Comparison of ENCODE assay signal across 1 cellular context in the genomic region with DNA sequence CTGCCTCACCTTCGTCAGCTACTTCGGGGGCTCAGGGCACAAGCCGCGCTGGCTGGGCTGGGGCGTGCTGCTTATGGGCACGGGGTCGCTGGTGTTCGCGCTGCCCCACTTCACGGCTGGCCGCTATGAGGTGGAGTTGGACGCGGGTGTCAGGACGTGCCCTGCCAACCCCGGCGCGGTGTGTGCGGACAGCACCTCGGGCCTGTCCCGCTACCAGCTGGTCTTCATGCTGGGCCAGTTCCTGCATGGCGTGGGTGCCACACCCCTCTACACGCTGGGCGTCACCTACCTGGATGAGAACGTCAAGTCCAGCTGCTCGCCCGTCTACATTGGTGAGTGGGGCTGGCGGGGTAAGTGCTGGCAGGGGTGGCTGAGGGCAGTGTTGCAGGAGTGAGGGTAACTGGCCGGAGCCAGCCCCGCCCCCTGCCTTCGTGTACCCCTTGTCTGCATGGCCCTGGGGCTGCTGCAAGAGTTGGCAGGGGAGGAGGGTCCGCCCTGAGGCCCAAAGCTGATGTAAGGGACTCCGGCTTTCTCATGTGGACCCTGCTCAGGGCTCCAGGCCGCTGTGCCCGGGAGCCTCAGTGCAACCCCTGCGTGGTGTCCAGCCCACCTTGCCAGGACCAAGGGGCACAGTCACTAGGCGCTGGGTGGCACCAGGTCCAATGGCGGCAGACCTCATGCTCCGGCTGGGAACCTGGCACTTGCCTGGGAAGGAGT.
A peak's percentile ranks its signal among the peaks of the same experiment; 100 is the strongest.
TF ChIP-seq lines count a peak whose summit lies in the region.

No MANE protein-coding gene starts in this region.

TF ChIP-seq in HepG2, 621 proteins besides CTCF, POLR2A, EP300 and RAD21 (continues in another document):
- TF ChIP-seq ARNT (IDR thresholded peaks at IDR 0.05), result no peak
- no peak for TF ChIP-seq NBN (conservative IDR thresholded peaks at IDR 0.05)
- no peak for TF ChIP-seq JARID2 (CRISPR knock-in tag; IDR thresholded peaks at IDR 0.05; ENCODE audit: insufficient replicate concordance)
- TF ChIP-seq SMAD9 (CRISPR knock-in tag; IDR thresholded peaks at IDR 0.05), result no peak
- no peak for TF ChIP-seq SP5 (CRISPR knock-in tag; IDR thresholded peaks at IDR 0.05; ENCODE audit: borderline replicate concordance, low read depth)
- no peak for TF ChIP-seq ZNF747 (CRISPR knock-in tag; IDR thresholded peaks at IDR 0.05; ENCODE audit: borderline replicate concordance)
- TF ChIP-seq ZNF343 (CRISPR knock-in tag; IDR thresholded peaks at IDR 0.05), result no peak
- no peak for TF ChIP-seq DR1 (CRISPR knock-in tag; IDR thresholded peaks at IDR 0.05)
- TF ChIP-seq ZGPAT (CRISPR knock-in tag; IDR thresholded peaks at IDR 0.05), result no peak
- peak; percentile 33; the same call in 1 of the 2 replicates for TF ChIP-seq REXO4 (CRISPR knock-in tag; IDR thresholded peaks at IDR 0.05; ENCODE audit: borderline replicate concordance)
- no peak for TF ChIP-seq THYN1 (CRISPR knock-in tag; IDR thresholded peaks at IDR 0.05; ENCODE audit: borderline replicate concordance, low read depth)
- no peak for TF ChIP-seq PITX1 (CRISPR knock-in tag; IDR thresholded peaks at IDR 0.05)
- TF ChIP-seq ZNF460 (CRISPR knock-in tag; IDR thresholded peaks at IDR 0.05; ENCODE audit: borderline replicate concordance), result no peak
- no peak for TF ChIP-seq ATF2 (CRISPR knock-in tag; IDR thresholded peaks at IDR 0.05)
- TF ChIP-seq KLF12 (CRISPR knock-in tag; IDR thresholded peaks at IDR 0.05; ENCODE audit: borderline replicate concordance), result no peak
- TF ChIP-seq ZIK1 (CRISPR knock-in tag; IDR thresholded peaks at IDR 0.05; ENCODE audit: borderline replicate concordance, low read depth), result no peak
- no peak for TF ChIP-seq PHF5A (CRISPR knock-in tag; IDR thresholded peaks at IDR 0.05; ENCODE audit: low read depth, unreplicated experiment)
- TF ChIP-seq ZSCAN21 (CRISPR knock-in tag; IDR thresholded peaks at IDR 0.05; ENCODE audit: borderline replicate concordance), result 0 out of 2 replicates have a peak, but pooled peaks have one; percentile 2
- TF ChIP-seq HNRNPL (IDR thresholded peaks at IDR 0.05; ENCODE audit: low read depth, low read length), result peak; percentile 4; the same call in 1 of the 2 replicates
- TF ChIP-seq CBX1 (IDR thresholded peaks at IDR 0.05; ENCODE audit: low read depth), result no peak
- TF ChIP-seq ZNF383 (CRISPR knock-in tag; IDR thresholded peaks at IDR 0.05; ENCODE audit: borderline replicate concordance), result no peak
- no peak for TF ChIP-seq SRSF9 (IDR thresholded peaks at IDR 0.05; ENCODE audit: borderline replicate concordance, insufficient read depth, low read depth, low read length, poor library complexity, severe bottlenecking)
- no peak for TF ChIP-seq ZNF335 (CRISPR knock-in tag; IDR thresholded peaks at IDR 0.05)
- TF ChIP-seq, protein P1, sequence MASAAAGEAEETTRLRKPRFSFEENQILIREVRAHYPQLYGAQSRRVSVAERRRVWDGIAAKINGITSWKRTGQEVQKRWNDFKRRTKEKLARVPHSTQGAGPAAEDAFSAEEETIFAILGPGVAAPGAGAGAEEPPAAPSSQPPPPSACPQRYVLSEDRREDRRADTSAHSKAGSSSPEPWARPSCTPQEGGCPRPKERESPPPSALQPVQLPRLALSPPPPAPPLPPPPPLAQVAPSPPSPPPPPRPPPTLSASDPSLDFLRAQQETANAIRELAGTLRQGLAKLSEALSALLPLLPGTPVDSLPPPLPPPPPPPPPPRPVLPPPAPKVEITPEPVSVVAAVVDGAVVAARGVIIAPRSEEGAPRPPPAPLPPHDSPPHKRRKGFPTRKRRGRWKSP (CRISPR knock-in tag; IDR thresholded peaks at IDR 0.05), result no peak
- no peak for TF ChIP-seq MBD4 (IDR thresholded peaks at IDR 0.05; ENCODE audit: borderline replicate concordance, low read length)
- TF ChIP-seq RXRB (CRISPR knock-in tag; IDR thresholded peaks at IDR 0.05; ENCODE audit: borderline replicate concordance), result no peak
- no peak for TF ChIP-seq CSRNP1 (CRISPR knock-in tag; IDR thresholded peaks at IDR 0.05)
- TF ChIP-seq NFKB2 (CRISPR knock-in tag; IDR thresholded peaks at IDR 0.05; ENCODE audit: borderline replicate concordance), result no peak
- TF ChIP-seq, protein P2, sequence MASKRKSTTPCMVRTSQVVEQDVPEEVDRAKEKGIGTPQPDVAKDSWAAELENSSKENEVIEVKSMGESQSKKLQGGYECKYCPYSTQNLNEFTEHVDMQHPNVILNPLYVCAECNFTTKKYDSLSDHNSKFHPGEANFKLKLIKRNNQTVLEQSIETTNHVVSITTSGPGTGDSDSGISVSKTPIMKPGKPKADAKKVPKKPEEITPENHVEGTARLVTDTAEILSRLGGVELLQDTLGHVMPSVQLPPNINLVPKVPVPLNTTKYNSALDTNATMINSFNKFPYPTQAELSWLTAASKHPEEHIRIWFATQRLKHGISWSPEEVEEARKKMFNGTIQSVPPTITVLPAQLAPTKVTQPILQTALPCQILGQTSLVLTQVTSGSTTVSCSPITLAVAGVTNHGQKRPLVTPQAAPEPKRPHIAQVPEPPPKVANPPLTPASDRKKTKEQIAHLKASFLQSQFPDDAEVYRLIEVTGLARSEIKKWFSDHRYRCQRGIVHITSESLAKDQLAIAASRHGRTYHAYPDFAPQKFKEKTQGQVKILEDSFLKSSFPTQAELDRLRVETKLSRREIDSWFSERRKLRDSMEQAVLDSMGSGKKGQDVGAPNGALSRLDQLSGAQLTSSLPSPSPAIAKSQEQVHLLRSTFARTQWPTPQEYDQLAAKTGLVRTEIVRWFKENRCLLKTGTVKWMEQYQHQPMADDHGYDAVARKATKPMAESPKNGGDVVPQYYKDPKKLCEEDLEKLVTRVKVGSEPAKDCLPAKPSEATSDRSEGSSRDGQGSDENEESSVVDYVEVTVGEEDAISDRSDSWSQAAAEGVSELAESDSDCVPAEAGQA (IDR thresholded peaks at IDR 0.05; ENCODE audit: low read depth), result no peak
- TF ChIP-seq, protein P2 (CRISPR knock-in tag; IDR thresholded peaks at IDR 0.05; ENCODE audit: borderline replicate concordance), result no peak
- TF ChIP-seq, protein P3, sequence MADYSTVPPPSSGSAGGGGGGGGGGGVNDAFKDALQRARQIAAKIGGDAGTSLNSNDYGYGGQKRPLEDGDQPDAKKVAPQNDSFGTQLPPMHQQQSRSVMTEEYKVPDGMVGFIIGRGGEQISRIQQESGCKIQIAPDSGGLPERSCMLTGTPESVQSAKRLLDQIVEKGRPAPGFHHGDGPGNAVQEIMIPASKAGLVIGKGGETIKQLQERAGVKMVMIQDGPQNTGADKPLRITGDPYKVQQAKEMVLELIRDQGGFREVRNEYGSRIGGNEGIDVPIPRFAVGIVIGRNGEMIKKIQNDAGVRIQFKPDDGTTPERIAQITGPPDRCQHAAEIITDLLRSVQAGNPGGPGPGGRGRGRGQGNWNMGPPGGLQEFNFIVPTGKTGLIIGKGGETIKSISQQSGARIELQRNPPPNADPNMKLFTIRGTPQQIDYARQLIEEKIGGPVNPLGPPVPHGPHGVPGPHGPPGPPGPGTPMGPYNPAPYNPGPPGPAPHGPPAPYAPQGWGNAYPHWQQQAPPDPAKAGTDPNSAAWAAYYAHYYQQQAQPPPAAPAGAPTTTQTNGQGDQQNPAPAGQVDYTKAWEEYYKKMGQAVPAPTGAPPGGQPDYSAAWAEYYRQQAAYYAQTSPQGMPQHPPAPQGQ (CRISPR knock-in tag; IDR thresholded peaks at IDR 0.05; ENCODE audit: borderline replicate concordance), result no peak
- TF ChIP-seq WIZ (CRISPR knock-in tag; IDR thresholded peaks at IDR 0.05), result no peak
- TF ChIP-seq TEAD3 (CRISPR knock-in tag; optimal IDR thresholded peaks at IDR 0.05; ENCODE audit: borderline replicate concordance), result no peak
- TF ChIP-seq NR2F1 (CRISPR knock-in tag; IDR thresholded peaks at IDR 0.05), result no peak
- TF ChIP-seq ZNF354B (CRISPR knock-in tag; IDR thresholded peaks at IDR 0.05), result no peak
- TF ChIP-seq ZNF598 (CRISPR knock-in tag; IDR thresholded peaks at IDR 0.05; ENCODE audit: borderline replicate concordance), result no peak
- 0 out of 2 replicates have a peak, but pooled peaks have one; percentile 12 for TF ChIP-seq ZNF225 (CRISPR knock-in tag; IDR thresholded peaks at IDR 0.05)
- TF ChIP-seq ZFP90 (CRISPR knock-in tag; IDR thresholded peaks at IDR 0.05; ENCODE audit: borderline replicate concordance), result no peak
- TF ChIP-seq FOXK1 (CRISPR knock-in tag; IDR thresholded peaks at IDR 0.05; ENCODE audit: borderline replicate concordance, low read depth), result no peak
- no peak for TF ChIP-seq LCORL (IDR thresholded peaks at IDR 0.05)
- no peak for TF ChIP-seq LCORL (CRISPR knock-in tag; IDR thresholded peaks at IDR 0.05)
- TF ChIP-seq CREBL2 (CRISPR knock-in tag; IDR thresholded peaks at IDR 0.05; ENCODE audit: borderline replicate concordance), result no peak
- no peak for TF ChIP-seq MATR3 (CRISPR knock-in tag; IDR thresholded peaks at IDR 0.05)
- TF ChIP-seq ZNF678 (CRISPR knock-in tag; IDR thresholded peaks at IDR 0.05), result no peak
- TF ChIP-seq ZFP36L1 (CRISPR knock-in tag; IDR thresholded peaks at IDR 0.05), result no peak
- TF ChIP-seq ZNF232 (CRISPR knock-in tag; IDR thresholded peaks at IDR 0.05; ENCODE audit: borderline replicate concordance), result no peak
- no peak for TF ChIP-seq ELF1 (CRISPR knock-in tag; IDR thresholded peaks at IDR 0.05)
- no peak for TF ChIP-seq ZNF350 (CRISPR knock-in tag; IDR thresholded peaks at IDR 0.05; ENCODE audit: borderline replicate concordance, low read depth)
- TF ChIP-seq, protein P4, sequence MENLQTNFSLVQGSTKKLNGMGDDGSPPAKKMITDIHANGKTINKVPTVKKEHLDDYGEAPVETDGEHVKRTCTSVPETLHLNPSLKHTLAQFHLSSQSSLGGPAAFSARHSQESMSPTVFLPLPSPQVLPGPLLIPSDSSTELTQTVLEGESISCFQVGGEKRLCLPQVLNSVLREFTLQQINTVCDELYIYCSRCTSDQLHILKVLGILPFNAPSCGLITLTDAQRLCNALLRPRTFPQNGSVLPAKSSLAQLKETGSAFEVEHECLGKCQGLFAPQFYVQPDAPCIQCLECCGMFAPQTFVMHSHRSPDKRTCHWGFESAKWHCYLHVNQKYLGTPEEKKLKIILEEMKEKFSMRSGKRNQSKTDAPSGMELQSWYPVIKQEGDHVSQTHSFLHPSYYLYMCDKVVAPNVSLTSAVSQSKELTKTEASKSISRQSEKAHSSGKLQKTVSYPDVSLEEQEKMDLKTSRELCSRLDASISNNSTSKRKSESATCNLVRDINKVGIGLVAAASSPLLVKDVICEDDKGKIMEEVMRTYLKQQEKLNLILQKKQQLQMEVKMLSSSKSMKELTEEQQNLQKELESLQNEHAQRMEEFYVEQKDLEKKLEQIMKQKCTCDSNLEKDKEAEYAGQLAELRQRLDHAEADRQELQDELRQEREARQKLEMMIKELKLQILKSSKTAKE (CRISPR knock-in tag; IDR thresholded peaks at IDR 0.05; ENCODE audit: borderline replicate concordance), result 0 out of 2 replicates have a peak, but pooled peaks have one; percentile 29
- TF ChIP-seq ZNF644 (CRISPR knock-in tag; IDR thresholded peaks at IDR 0.05; ENCODE audit: low read depth), result no peak
- no peak for TF ChIP-seq AGO1 (IDR thresholded peaks at IDR 0.05; ENCODE audit: low read depth, low read length, poor library complexity, severe bottlenecking)
- TF ChIP-seq ZNF296 (CRISPR knock-in tag; conservative IDR thresholded peaks at IDR 0.05), result no peak
- TF ChIP-seq ZFP36 (IDR thresholded peaks at IDR 0.05; ENCODE audit: borderline replicate concordance, low read depth, low read length, partially characterized antibody), result no peak
